In genomic region chr7:66996444-66997191, GRCh38 we compare ENCODE assay signal across 8 cellular contexts. TPM values are rescaled to one million over a fixed set of nuclear protein-coding genes. Genes with fewer than 3 reads are reported as not detected.
DNase-seq lines count a peak whose midpoint lies in the region; ATAC-seq and TF ChIP-seq lines count a peak whose summit lies in the region.
"Not testable (repeated sequence)": the region's sequence is repeated elsewhere in the genome, so short reads cannot be mapped to it uniquely, and the experiment has no call there.

A gene with protein sequence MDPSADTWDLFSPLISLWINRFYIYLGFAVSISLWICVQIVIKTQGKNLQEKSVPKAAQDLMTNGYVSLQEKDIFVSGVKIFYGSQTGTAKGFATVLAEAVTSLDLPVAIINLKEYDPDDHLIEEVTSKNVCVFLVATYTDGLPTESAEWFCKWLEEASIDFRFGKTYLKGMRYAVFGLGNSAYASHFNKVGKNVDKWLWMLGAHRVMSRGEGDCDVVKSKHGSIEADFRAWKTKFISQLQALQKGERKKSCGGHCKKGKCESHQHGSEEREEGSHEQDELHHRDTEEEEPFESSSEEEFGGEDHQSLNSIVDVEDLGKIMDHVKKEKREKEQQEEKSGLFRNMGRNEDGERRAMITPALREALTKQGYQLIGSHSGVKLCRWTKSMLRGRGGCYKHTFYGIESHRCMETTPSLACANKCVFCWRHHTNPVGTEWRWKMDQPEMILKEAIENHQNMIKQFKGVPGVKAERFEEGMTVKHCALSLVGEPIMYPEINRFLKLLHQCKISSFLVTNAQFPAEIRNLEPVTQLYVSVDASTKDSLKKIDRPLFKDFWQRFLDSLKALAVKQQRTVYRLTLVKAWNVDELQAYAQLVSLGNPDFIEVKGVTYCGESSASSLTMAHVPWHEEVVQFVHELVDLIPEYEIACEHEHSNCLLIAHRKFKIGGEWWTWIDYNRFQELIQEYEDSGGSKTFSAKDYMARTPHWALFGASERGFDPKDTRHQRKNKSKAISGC (plus strand): TSS chr7:66996833. CDS start chr7:66996979, 146 bp downstream.

- ATAC-seq in GM19468 (IDR thresholded peaks at IDR 0.05; ENCODE audit: extremely low read depth, unreplicated experiment) (peak; percentile 59), lung (ENCODE audit: insufficient read depth, low FRiP score) (peak; percentile 90)

- intact Hi-C loops in CD4-positive, alpha-beta memory T cell (cut with micrococcal nuclease) = loop anchor here (1.0 to 5.0 kb wide), 6 partner anchors 75 to 789 kb away; partner anchors contain the start of genes KCTD7, RABGEF1, TMEM248 and TPST1

- DNase-seq in CD4-positive, alpha-beta memory T cell = peak; percentile 98 to 99 (median 99)
- DNase-seq in HS-5 (ENCODE audit: low read depth) (peak; percentile 81), lung (ENCODE audit: low spot score) (peak; percentile 99)
- peak; percentile 99 for DNase-seq in NK-92 treated with Interleukin-12 subunit alpha and Interleukin-12 subunit beta, amount 100 ng/mL, for 24 hours (lab: John Stamatoyannopoulos, UW)
- DNase-seq in activated CD8-positive, alpha-beta memory T cell treated with anti-CD3 and anti-CD28 coated beads for 24 hours = peak; percentile 99
- peak; percentile 97 for DNase-seq in effector CD8-positive, alpha-beta T cell (lab: John Stamatoyannopoulos, UW)
- peak; percentile 95 to 97 (median 97) for DNase-seq in stimulated activated CD4-positive, alpha-beta T cell treated with anti-CD3 and anti-CD28 coated beads, TNF-alpha, amount 100 ng/mL, for 4 hours (ENCODE audit: low read depth in 3 of 3)

- 0% methylated on average over 39 to 44 of the region's 44 CpGs for WGBS in lung, 2 donors

- peaks cover 15 to 46% of the 10 kb centered on the region in 2 donors for H3K36me3 Mint-ChIP-seq in CD4-positive, alpha-beta memory T cell

- CTCF ChIA-PET in CD4-positive, alpha-beta memory T cell (lab: Charles Lee; ENCODE audit: partially characterized antibody) = interaction anchor here (1.5 kb wide), 1 partner anchor 152 kb away, joined by 7 read pairs; no protein-coding TSS in a partner anchor

- H3K27me3 Mint-ChIP-seq in CD4-positive, alpha-beta memory T cell = not testable (repeated sequence)

- POLR2A ChIA-PET in CD4-positive, alpha-beta memory T cell (lab: Charles Lee; ENCODE audit: partially characterized antibody) = interaction anchor here (0.8 to 3.4 kb wide), 8 partner anchors 76 to 1990 kb away, joined by 3 to 29 read pairs (median 4); partner anchors contain the start of genes ERV3-1, RABGEF1 and TMEM248

- peaks cover 17 to 53% (median 32%) of the 10 kb centered on the region in 4 donors for H3K4me1 Mint-ChIP-seq in CD4-positive, alpha-beta memory T cell

- H3K27me3 ChIP-seq in CD4-positive, alpha-beta memory T cell (ENCODE audit: insufficient read depth, low read length); lung (ENCODE audit: control insufficient read depth, insufficient read depth): not testable (repeated sequence)

- peak within 1 kb of the TSS; percentile 96 to 100 (median 100) for H3K4me3 Mint-ChIP-seq in CD4-positive, alpha-beta memory T cell

- not testable (repeated sequence) for H3K9me3 Mint-ChIP-seq in CD4-positive, alpha-beta memory T cell

- not testable (repeated sequence) for H3K9me3 ChIP-seq in CD4-positive, alpha-beta memory T cell (ENCODE audit: control insufficient read depth in 1 of 2, low read length in 2 of 2); lung (ENCODE audit: control insufficient read depth in 2 of 2, insufficient read depth in 1 of 2, low read length in 1 of 2)

- H3K4me3 ChIP-seq in CD4-positive, alpha-beta memory T cell (ENCODE audit: low read length in 2 of 2) = peak within 1 kb of the TSS; percentile 73 to 79
- peak within 1 kb of the TSS; percentile 80 for H3K4me3 ChIP-seq in lung

- H3K27ac Mint-ChIP-seq in CD4-positive, alpha-beta memory T cell = peak within 1 kb of the TSS; percentile 96 to 100 (median 100)

- H3K4me1 ChIP-seq in CD4-positive, alpha-beta memory T cell (ENCODE audit: insufficient read depth, low read length) = peaks cover 24% of the 10 kb centered on the region
- H3K4me1 ChIP-seq in lung (ENCODE audit: control insufficient read depth in 2 of 2, insufficient read depth in 2 of 2, low read length in 2 of 2) = not testable (repeated sequence)

- H3K36me3 ChIP-seq in CD4-positive, alpha-beta memory T cell (ENCODE audit: insufficient read depth, low read length) = peaks cover 19% of the 10 kb centered on the region
- not testable (repeated sequence) for H3K36me3 ChIP-seq in lung (ENCODE audit: control insufficient read depth in 2 of 2, insufficient read depth in 2 of 2, low read length in 2 of 2)

- H3K27ac ChIP-seq in CD4-positive, alpha-beta memory T cell (ENCODE audit: low read depth, low read length) = peak within 1 kb of the TSS; percentile 70
- H3K27ac ChIP-seq in lung (ENCODE audit: low read depth in 1 of 2, low read length in 1 of 2) = peak within 1 kb of the TSS; percentile 68 to 87

- not testable (repeated sequence) for TF ChIP-seq CTCF in lung (IDR thresholded peaks at IDR 0.05; ENCODE audit: control extremely low read depth, extremely low read depth)

RNA-seq across cellular contexts. Expression of the gene that starts here (rescaled TPM):
- 10 to 100 TPM; 25.9 to 29.6 TPM for total RNA-seq in CD4-positive, alpha-beta memory T cell
- polyA plus RNA-seq in CD4-positive, alpha-beta memory T cell = 10 to 100 TPM; 19.2 to 32.3 TPM
- 10 to 100 TPM; 12.9 to 27.1 TPM for total RNA-seq in lung
- 10 to 100 TPM in 1 of 2 donors, 1 to 10 TPM in 1; 6.1 to 11.1 TPM for polyA plus RNA-seq in lung

Comparison
In these comparisons a context has a peak if more than half of its experiments do, and no peak if none do; other contexts are left out.
1. Peak in every context shown above with its lines: DNase-seq, ATAC-seq, H3K4me3 ChIP-seq and H3K27ac ChIP-seq.